Comparison of ENCODE assay signal across 23 cellular contexts in genomic region chr15:40067921-40068624, GRCh38. TPM values are rescaled to one million over a fixed set of nuclear protein-coding genes. Genes with fewer than 3 reads are reported as not detected.
A peak's percentile ranks its signal among the peaks of the same experiment; 100 is the strongest.
DNase-seq lines count a peak whose midpoint lies in the region; ATAC-seq and TF ChIP-seq lines count a peak whose summit lies in the region.
"Had no signal": no experiment of that assay in that cellular context is flagged by ENCODE, and none has a peak within 500 bp of the region (broad histone marks: within the 10 kb centered on the region; RNA-seq: fewer than 3 reads in every experiment).

No MANE protein-coding gene starts in this region.

- no peak overlapping the region for H2BK5ac ChIP-seq in trophoblast cell (ENCODE audit: low read depth, low read length, poor library complexity)

- H3K4ac ChIP-seq in trophoblast cell (ENCODE audit: low read depth, low read length) = no peak overlapping the region

- no peak overlapping the region for H3K14ac ChIP-seq in trophoblast cell (ENCODE audit: low read length)

- H3K27me3 Mint-ChIP-seq in chondrocyte (ENCODE audit: low read depth) = no peaks in the 10 kb centered on the region
- H3K27me3 Mint-ChIP-seq in activated T-helper 17 cell treated with anti-CD3 and anti-CD28 coated beads, Interleukin-2, amount 50 U/mL, for 72 hours = peaks cover 5% of the 10 kb centered on the region
- H3K27me3 Mint-ChIP-seq: activated CD8-positive, alpha-beta T cell treated with anti-CD3 and anti-CD28 coated beads for 36 hours; activated naive CD8-positive, alpha-beta T cell; CD4-positive, CD25-positive, alpha-beta regulatory T cell; stimulated activated naive CD8-positive, alpha-beta T cell treated with anti-CD3 and anti-CD28 coated beads, Interleukin-15, Interleukin-2, amounts not matched to agents 100 ng/mL and 50 ng/mL, for 24 hours had no signal

- H3K9me3 ChIP-seq in BLaER1 treated with 17β-estradiol and CSF1 and Interleukin-3, amounts not matched to agents 10 nM and 100 nM (replicated peaks in 1 of 11) = peaks cover 0 to under 1% (median 0%) of the 10 kb centered on the region in 11 experiments; a peak in 1 of 22 replicates
- H3K9me3 ChIP-seq in NT2/D1 (ENCODE audit: insufficient read depth, low read length) (no peaks in the 10 kb centered on the region), skeletal muscle satellite cell (replicated peaks; ENCODE audit: low read length) (no peaks in the 10 kb centered on the region), trophoblast cell (ENCODE audit: insufficient read depth, low read depth, low read length) (no peaks in the 10 kb centered on the region)
- H3K9me3 ChIP-seq: left ventricle myocardium inferior, psoas muscle, SK-N-SH had no signal

- H2AK5ac ChIP-seq in trophoblast cell (ENCODE audit: low read length) = no peak overlapping the region

- H3K27ac ChIP-seq in BLaER1 treated with 17β-estradiol and CSF1 and Interleukin-3, amounts not matched to agents 10 nM and 100 nM = peak overlapping the region in 8 of 11 experiments; percentile 29 to 89 (median 86); a peak in 13 of 22 replicates
- no peak overlapping the region for H3K27ac ChIP-seq in trophoblast cell (ENCODE audit: low read depth, low read length)

- H3K4me1 Mint-ChIP-seq in chondrocyte (ENCODE audit: low read depth) = peaks cover 45% of the 10 kb centered on the region
- H3K4me1 Mint-ChIP-seq in activated T-helper 17 cell treated with anti-CD3 and anti-CD28 coated beads, Interleukin-2, amount 50 U/mL, for 72 hours = peaks cover 14% of the 10 kb centered on the region

- H3K36me3 Mint-ChIP-seq in chondrocyte (ENCODE audit: low read depth) = no peaks in the 10 kb centered on the region
- H3K36me3 Mint-ChIP-seq in activated T-helper 17 cell treated with anti-CD3 and anti-CD28 coated beads, Interleukin-2, amount 50 U/mL, for 72 hours (ENCODE audit: low read depth) = no peaks in the 10 kb centered on the region
- H3K36me3 Mint-ChIP-seq: activated naive CD8-positive, alpha-beta T cell; CD4-positive, CD25-positive, alpha-beta regulatory T cell; naive B cell had no signal

- no peak for ATAC-seq in HG03135 (IDR thresholded peaks at IDR 0.05; ENCODE audit: unreplicated experiment)
- ATAC-seq in activated T-helper 17 cell treated with anti-CD3 and anti-CD28 coated beads, Interleukin-2, amount 50 U/mL, for 72 hours (replicated peaks) = no peak
- ATAC-seq: activated CD8-positive, alpha-beta T cell treated with anti-CD3 and anti-CD28 coated beads for 36 hours had no signal

- H3K27me3 ChIP-seq in BLaER1 treated with 17β-estradiol and CSF1 and Interleukin-3, amounts not matched to agents 10 nM and 100 nM = peaks cover 0 to 7% (median 0%) of the 10 kb centered on the region in 11 experiments; a peak in 1 of 22 replicates
- H3K27me3 ChIP-seq in NT2/D1 (ENCODE audit: insufficient read depth, insufficient read length) (no peaks in the 10 kb centered on the region), skeletal muscle satellite cell (ENCODE audit: control insufficient read depth, insufficient read depth, low read length) (no peaks in the 10 kb centered on the region), trophoblast cell (ENCODE audit: insufficient read depth, low read length) (no peaks in the 10 kb centered on the region)

- peaks cover 83 to 99% (median 91%) of the 10 kb centered on the region in 10 experiments for H3K4me1 ChIP-seq in BLaER1 treated with 17β-estradiol and CSF1 and Interleukin-3, amounts not matched to agents 10 nM and 100 nM
- H3K4me1 ChIP-seq in NT2/D1 (ENCODE audit: insufficient read depth, insufficient read length) (peaks cover 7% of the 10 kb centered on the region), skeletal muscle satellite cell (ENCODE audit: control insufficient read depth, insufficient read depth, low read length) (peaks cover 40% of the 10 kb centered on the region), trophoblast cell (ENCODE audit: control insufficient read depth in 1 of 2, insufficient read depth in 2 of 2, low read length in 2 of 2) (peaks cover 24% of the 10 kb centered on the region in 2 experiments)

- H3K4me3 ChIP-seq in BLaER1 treated with 17β-estradiol and CSF1 and Interleukin-3, amounts not matched to agents 10 nM and 100 nM = no peak overlapping the region
- H3K4me3 ChIP-seq in NT2/D1 (ENCODE audit: insufficient read length, low read depth) (no peak overlapping the region), skeletal muscle satellite cell (ENCODE audit: low read length) (no peak overlapping the region), trophoblast cell (ENCODE audit: low read depth, low read length) (no peak overlapping the region)
- H3K4me3 ChIP-seq: left ventricle myocardium inferior, psoas muscle had no signal

- no peak overlapping the region for H3K18ac ChIP-seq in trophoblast cell (ENCODE audit: low read length)

- TF ChIP-seq CTCF in chondrocyte (IDR thresholded peaks at IDR 0.05) = no peak

- H3K27ac Mint-ChIP-seq in chondrocyte (ENCODE audit: unreplicated experiment) = no peak overlapping the region
- H3K27ac Mint-ChIP-seq in activated T-helper 17 cell treated with anti-CD3 and anti-CD28 coated beads, Interleukin-2, amount 50 U/mL, for 72 hours = no peak overlapping the region
- H3K27ac Mint-ChIP-seq: activated CD8-positive, alpha-beta T cell treated with anti-CD3 and anti-CD28 coated beads for 36 hours; activated naive CD8-positive, alpha-beta T cell; CD4-positive, CD25-positive, alpha-beta regulatory T cell; dendritic cell treated with granulocyte-macrophage colony-stimulating factor and Interleukin-4, amounts not matched to agents 40 ng/mL and 50 ng/mL, for 4 days; stimulated activated naive CD8-positive, alpha-beta T cell treated with anti-CD3 and anti-CD28 coated beads, Interleukin-15, Interleukin-2, amounts not matched to agents 100 ng/mL and 50 ng/mL, for 24 hours had no signal

- no peak overlapping the region for H3K23ac ChIP-seq in trophoblast cell (ENCODE audit: low read length)

- no peak overlapping the region for H4K8ac ChIP-seq in trophoblast cell (ENCODE audit: low read depth, low read length)

- H2BK120ac ChIP-seq in trophoblast cell (ENCODE audit: insufficient read depth, low read length, poor library complexity) = no peak overlapping the region

- H4K91ac ChIP-seq in trophoblast cell (ENCODE audit: low read depth, low read length) = no peak overlapping the region

- no peak overlapping the region for H2AFZ ChIP-seq in trophoblast cell (ENCODE audit: insufficient read depth, low read length, poor library complexity)

- peaks cover 15% of the 10 kb centered on the region for H3K79me1 ChIP-seq in trophoblast cell (ENCODE audit: low read length)

- no CpG with 5 or more reads among the region's 6 CpGs for whole genome bisulfite sequencing in trophoblast cell (ENCODE audit: extremely low coverage, insufficient coverage, insufficient read length)

- no peak overlapping the region for H3K4me3 Mint-ChIP-seq in chondrocyte (ENCODE audit: unreplicated experiment)
- no peak overlapping the region for H3K4me3 Mint-ChIP-seq in activated T-helper 17 cell treated with anti-CD3 and anti-CD28 coated beads, Interleukin-2, amount 50 U/mL, for 72 hours
- H3K4me3 Mint-ChIP-seq: activated CD8-positive, alpha-beta T cell treated with anti-CD3 and anti-CD28 coated beads for 36 hours; activated naive CD8-positive, alpha-beta T cell; CD4-positive, CD25-positive, alpha-beta regulatory T cell; dendritic cell treated with granulocyte-macrophage colony-stimulating factor and Interleukin-4, amounts not matched to agents 40 ng/mL and 50 ng/mL, for 4 days; stimulated activated naive CD8-positive, alpha-beta T cell treated with anti-CD3 and anti-CD28 coated beads, Interleukin-15, Interleukin-2, amounts not matched to agents 100 ng/mL and 50 ng/mL, for 24 hours had no signal

- H3K36me3 ChIP-seq in BLaER1 treated with 17β-estradiol and CSF1 and Interleukin-3, amounts not matched to agents 10 nM and 100 nM = no peaks in the 10 kb centered on the region
- H3K36me3 ChIP-seq in NT2/D1 (ENCODE audit: insufficient read depth, insufficient read length, low read length) (peaks cover 7% of the 10 kb centered on the region), skeletal muscle satellite cell (ENCODE audit: insufficient read depth, low read length) (no peaks in the 10 kb centered on the region), trophoblast cell (ENCODE audit: control insufficient read depth in 1 of 2, insufficient read depth in 2 of 2, low read length in 2 of 2) (no peaks in the 10 kb centered on the region)

- no peaks in the 10 kb centered on the region for H4K20me1 ChIP-seq in BLaER1 treated with 17β-estradiol and CSF1 and Interleukin-3, amounts not matched to agents 10 nM and 100 nM

- DNase-seq in NT2/D1 (ENCODE audit: low read depth, low spot score) = no peak
- DNase-seq in chondrocyte (ENCODE audit: low spot score) = peak; percentile 2
- no peak for DNase-seq in trophoblast cell
- DNase-seq: activated CD8-positive, alpha-beta T cell treated with anti-CD3 and anti-CD28 coated beads for 36 hours; activated effector memory CD4-positive, alpha-beta T cell treated with Interleukin-2 at 50 U/mL for 16 hours; aorta; CD4-positive, CD25-positive, alpha-beta regulatory T cell; left ventricle myocardium inferior; naive B cell; NCI-H1048; NCI-H1694; NCI-H510A; NK-92 treated with Interleukin-12 subunit alpha and Interleukin-12 subunit beta, amount 100 ng/mL, for 24 hours; occipital lobe; psoas muscle; SK-N-SH had no signal

- no peaks in the 10 kb centered on the region for H3K9me3 Mint-ChIP-seq in chondrocyte (ENCODE audit: low read depth)
- no peaks in the 10 kb centered on the region for H3K9me3 Mint-ChIP-seq in activated T-helper 17 cell treated with anti-CD3 and anti-CD28 coated beads, Interleukin-2, amount 50 U/mL, for 72 hours
- H3K9me3 Mint-ChIP-seq: activated CD8-positive, alpha-beta T cell treated with anti-CD3 and anti-CD28 coated beads for 36 hours; CD4-positive, CD25-positive, alpha-beta regulatory T cell; dendritic cell treated with granulocyte-macrophage colony-stimulating factor and Interleukin-4, amounts not matched to agents 40 ng/mL and 50 ng/mL, for 4 days; naive B cell; stimulated activated naive CD8-positive, alpha-beta T cell treated with anti-CD3 and anti-CD28 coated beads, Interleukin-15, Interleukin-2, amounts not matched to agents 100 ng/mL and 50 ng/mL, for 24 hours had no signal

- peak overlapping the region in 2 of 11 experiments; percentile 38 to 78; a peak in 4 of 22 replicates for H3K9ac ChIP-seq in BLaER1 treated with 17β-estradiol and CSF1 and Interleukin-3, amounts not matched to agents 10 nM and 100 nM
- H3K9ac ChIP-seq in NT2/D1 (ENCODE audit: insufficient read length, low read depth) = peak overlapping the region; percentile 42
- H3K9ac ChIP-seq in skeletal muscle satellite cell (ENCODE audit: low read depth, low read length) = peak overlapping the region; percentile 26
- no peak overlapping the region for H3K9ac ChIP-seq in trophoblast cell (ENCODE audit: low read length)
- H3K9ac ChIP-seq: SK-N-SH had no signal

- H4K12ac ChIP-seq in trophoblast cell (ENCODE audit: low read depth, low read length) = no peak overlapping the region

- H3K79me2 ChIP-seq in trophoblast cell (ENCODE audit: control insufficient read depth, insufficient read depth, low read length, poor library complexity) = peaks cover 3% of the 10 kb centered on the region

- H2BK12ac ChIP-seq in trophoblast cell (ENCODE audit: low read length) = no peak overlapping the region

- peak overlapping the region; percentile 63 to 96 (median 87) for H3K4me2 ChIP-seq in BLaER1 treated with 17β-estradiol and CSF1 and Interleukin-3, amounts not matched to agents 10 nM and 100 nM
- H3K4me2 ChIP-seq in skeletal muscle satellite cell (ENCODE audit: low read length) = no peak overlapping the region
- H3K4me2 ChIP-seq in trophoblast cell (ENCODE audit: low read length) = no peak overlapping the region
- H3K4me2 ChIP-seq: SK-N-SH had no signal

RNA-seq across cellular contexts. Expression of gene SRP14, which starts 29.1 kb away (rescaled TPM):
- total RNA-seq in chondrocyte = 144 to 199 TPM (median 146 TPM) in 3 replicates
- 61.1 and 87.6 TPM in 2 replicates for total RNA-seq in skeletal muscle satellite cell (2012; rRNA removed)
- 497 and 515 TPM in 2 replicates for polyA plus RNA-seq in trophoblast cell (2013)
- 100 to 1,000 TPM; 121 to 140 TPM for total RNA-seq in activated T-helper 17 cell treated with anti-CD3 and anti-CD28 coated beads, Interleukin-2, amount 50 U/mL, for 72 hours

RNA-seq across cellular contexts. Expression of gene BMF, which starts 40.6 kb away (rescaled TPM):
- 15.1 to 40.9 TPM (median 17.9 TPM) in 3 replicates for total RNA-seq in chondrocyte
- under 0.01 and 0.44 TPM in 2 replicates for total RNA-seq in skeletal muscle satellite cell (2012; rRNA removed)
- 20.8 and 22.5 TPM in 2 replicates for polyA plus RNA-seq in trophoblast cell (2013)
- 10 to 100 TPM in 1 of 2 donors, 1 to 10 TPM in 1; 3.2 to 19.3 TPM for total RNA-seq in activated T-helper 17 cell treated with anti-CD3 and anti-CD28 coated beads, Interleukin-2, amount 50 U/mL, for 72 hours

Comparison
In these comparisons a context has a peak if more than half of its experiments do, and no peak if none do; other contexts are left out.
1. H3K4me2 ChIP-seq: peak in BLaER1 treated with 17β-estradiol and CSF1 and Interleukin-3, amounts not matched to agents 10 nM and 100 nM (11 of 11); none in skeletal muscle satellite cell (single experiment) and trophoblast cell (single experiment).